Comparison of ENCODE assay signal across 37 cellular contexts in the genomic region with DNA sequence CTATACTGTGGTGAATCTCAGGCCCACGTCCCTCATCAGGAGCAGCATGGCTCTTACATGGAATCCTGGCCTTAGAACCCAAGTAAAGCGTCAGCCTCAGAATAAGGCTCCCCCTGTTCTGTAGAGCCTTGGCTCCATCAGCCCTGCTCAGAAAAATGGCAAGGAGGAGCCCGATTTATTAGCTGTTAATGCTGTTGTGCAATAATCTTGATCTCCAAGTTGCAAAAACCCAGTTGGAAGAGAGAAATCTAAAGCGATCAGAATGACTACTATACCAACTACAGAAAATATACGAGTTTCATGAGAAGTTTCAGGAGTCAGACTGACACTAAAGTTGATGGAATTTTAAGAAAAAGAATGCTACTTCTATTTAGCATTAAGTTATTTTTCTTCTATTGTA. TPM values are rescaled to one million over a fixed set of nuclear protein-coding genes. Genes with fewer than 3 reads are reported as not detected.
"Had no signal": no experiment of that assay in that cellular context is flagged by ENCODE, and none has a peak within 500 bp of the region (broad histone marks: within the 10 kb centered on the region; RNA-seq: fewer than 3 reads in every experiment).

No MANE protein-coding gene starts in this region.

- H3K4me1 ChIP-seq: colonic mucosa, esophagus squamous epithelium, gastroesophageal sphincter had no signal

- H3K27ac ChIP-seq: brain microvascular endothelial cell, colonic mucosa, epithelial cell of prostate, esophagus squamous epithelium, gastroesophageal sphincter, WERI-Rb-1 had no signal

- ATAC-seq: activated CD4-positive, CD25-positive, alpha-beta regulatory T cell treated with anti-CD3 and anti-CD28 coated beads, Interleukin-2, amount 50 U/mL, for 24 hours; activated CD8-positive, alpha-beta T cell treated with anti-CD3 and anti-CD28 coated beads for 36 hours; activated T-cell treated with anti-CD3 and anti-CD28 coated beads, Interleukin-2, amount 50 U/mL, for 4 hours; activated T-helper 17 cell treated with anti-CD3 and anti-CD28 coated beads, Interleukin-2, amount 50 U/mL, for 72 hours; gastroesophageal sphincter; heart right ventricle; T-helper 17 cell had no signal

- H3K36me3 ChIP-seq: brain microvascular endothelial cell, colonic mucosa, esophagus squamous epithelium, gastroesophageal sphincter, heart right ventricle, WERI-Rb-1 had no signal

- FAIRE-seq: astrocyte, endometrium, endothelial cell of umbilical vein had no signal

- H3K27me3 ChIP-seq: brain microvascular endothelial cell, colonic mucosa, esophagus squamous epithelium, gastroesophageal sphincter, heart right ventricle had no signal

- H3K9me3 ChIP-seq: colonic mucosa had no signal

- H3K4me3 ChIP-seq: colonic mucosa, esophagus squamous epithelium, gastroesophageal sphincter, heart right ventricle had no signal

- DNase-seq: activated B cell treated with CpG ODN at 0.5 μM for 24 hours; activated CD4-positive, alpha-beta T cell treated with anti-CD3 and anti-CD28 coated beads for 48 hours; activated CD4-positive, alpha-beta T cell treated with anti-CD3 and anti-CD28 coated beads, Interleukin-2, amount 50 U/mL, for 1 hour; activated CD4-positive, alpha-beta T cell treated with anti-CD3 and anti-CD28 coated beads, Interleukin-2, amount 50 U/mL, for 48 hours; activated CD8-positive, alpha-beta memory T cell treated with anti-CD3 and anti-CD28 coated beads for 24 hours; activated CD8-positive, alpha-beta T cell treated with anti-CD3 and anti-CD28 coated beads for 36 hours; activated effector memory CD4-positive, alpha-beta T cell treated with Interleukin-2 at 50 U/mL for 16 hours; activated gamma-delta T cell treated with Interleukin-2 at 50 U/mL for 16 hours; activated naive CD4-positive, alpha-beta T cell treated with anti-CD3 and anti-CD28 coated beads, Interleukin-2, amount 50 U/mL, for 16 hours; activated naive CD4-positive, alpha-beta T cell treated with Interleukin-2 at 50 U/mL for 16 hours; activated T-cell treated with anti-CD3 and anti-CD28 coated beads, Interleukin-2, amount 50 U/mL, for 4 hours; amygdala; brain microvascular endothelial cell; caudate nucleus; cerebellar nuclear complex; colonic mucosa; effector CD8-positive, alpha-beta T cell; esophagus squamous epithelium; foreskin melanocyte; heart right ventricle; T-helper 1 cell; T-helper 17 cell; T1000; WERI-Rb-1 had no signal

RNA-seq across cellular contexts. Expression of a gene that starts 35.6 kb away (rescaled TPM):
- total RNA-seq: activated B cell treated with CpG ODN at 0.5 μM for 24 hours; activated CD8-positive, alpha-beta T cell treated with anti-CD3 and anti-CD28 coated beads for 36 hours; activated T-cell treated with anti-CD3 and anti-CD28 coated beads, Interleukin-2, amount 50 U/mL, for 4 hours; activated T-helper 17 cell treated with anti-CD3 and anti-CD28 coated beads, Interleukin-2, amount 50 U/mL, for 72 hours; bronchial epithelial cell; colonic mucosa; dermis microvascular lymphatic vessel endothelial cell; endothelial cell of umbilical vein; esophagus squamous epithelium; gastroesophageal sphincter; glomerular endothelial cell; T-helper 17 cell had no signal
- polyA plus RNA-seq: adipose tissue, endothelial cell of umbilical vein, esophagus, fibroblast of lung, heart right ventricle had no signal
